In the genomic region with DNA sequence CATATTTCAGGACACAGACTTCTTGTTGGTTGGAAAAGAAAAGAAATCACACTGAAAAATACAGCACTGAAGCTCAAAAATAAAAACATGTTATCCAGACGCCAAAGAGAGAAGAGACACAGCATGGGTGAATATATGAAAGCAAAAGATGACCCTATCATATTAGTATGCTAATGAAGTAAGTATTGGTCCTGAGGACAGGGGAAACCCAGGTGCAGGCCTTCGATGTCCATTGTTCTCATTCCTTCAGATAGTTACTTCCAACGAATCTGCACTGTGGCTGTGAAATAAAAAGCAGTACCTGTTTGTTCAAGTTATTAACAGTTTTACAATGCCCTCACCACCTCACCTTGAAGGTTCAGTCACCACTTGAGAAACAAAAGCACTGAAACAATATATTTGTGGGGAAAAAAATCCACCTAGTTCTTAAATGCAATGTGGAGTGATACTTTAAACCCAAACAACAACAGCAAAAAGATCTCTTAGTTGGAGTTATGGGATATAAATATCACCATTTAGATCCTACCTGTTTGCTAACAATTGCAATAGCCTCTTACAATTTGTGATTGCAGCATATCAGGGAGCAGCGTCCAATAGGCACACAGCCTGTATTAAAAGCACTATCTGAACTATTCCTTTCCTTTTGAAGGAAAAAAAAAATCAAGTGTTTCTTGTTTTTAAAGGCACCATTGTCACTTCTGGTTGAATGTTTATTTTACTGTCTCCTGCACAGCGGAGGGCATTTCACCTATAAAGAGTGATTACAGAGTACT, we compare ENCODE assay signal across 28 cellular contexts.
DNase-seq lines count a peak whose midpoint lies in the region; ATAC-seq, FAIRE-seq and TF ChIP-seq lines count a peak whose summit lies in the region.
"Had no signal": no experiment of that assay in that cellular context is flagged by ENCODE, and none has a peak within 500 bp of the region (broad histone marks: within the 10 kb centered on the region; RNA-seq: fewer than 3 reads in every experiment).

No MANE protein-coding gene starts in this region.

- peak; percentile 37 for DNase-seq in DMS153 (lab: John Stamatoyannopoulos, UW)
- no peak for DNase-seq in DMS153 treated with DMSO at 0.1 percent for 48 hours (lab: John Stamatoyannopoulos, UW; ENCODE audit: unreplicated experiment)
- DNase-seq in astrocyte (ENCODE audit: low read depth) = no peak
- peak; percentile 1 for DNase-seq in left kidney (ENCODE audit: low read depth, low spot score)
- no peak for DNase-seq in type B pancreatic cell (ENCODE audit: extremely low spot score, unreplicated experiment)
- no peak for DNase-seq in DMS114 treated with DMSO at 0.1 percent for 48 hours (lab: John Stamatoyannopoulos, UW; ENCODE audit: unreplicated experiment)
- DNase-seq in Right ventricle myocardium superior = no peak
- DNase-seq in NCI-H82 treated with DMSO at 0.1 percent for 48 hours (lab: John Stamatoyannopoulos, UW; ENCODE audit: unreplicated experiment) = no peak
- DNase-seq: activated CD4-positive, alpha-beta T cell treated with anti-CD3 and anti-CD28 coated beads for 48 hours; activated naive CD4-positive, alpha-beta T cell treated with Interleukin-2 at 50 U/mL for 16 hours; activated T-cell treated with anti-CD3 and anti-CD28 coated beads, Interleukin-2, amount 50 U/mL, for 4 hours; amniotic stem cell; CD4-positive, CD25-positive, alpha-beta regulatory T cell; dermis blood vessel endothelial cell; GDM1; GM23248; mesenchymal stem cell; NCI-H187; NCI-H2227 treated with DMSO at 0.1 percent for 48 hours; NCI-H82; stimulated activated CD4-positive, alpha-beta T cell treated with anti-CD3 and anti-CD28 coated beads, Interleukin-4, amount 100 ng/mL, for 4 hours; stimulated activated naive CD4-positive, alpha-beta T cell had no signal

- FAIRE-seq in astrocyte (lab: Jason Lieb, UNC) = no peak
- FAIRE-seq: endothelial cell of umbilical vein had no signal

- no peaks in the 10 kb centered on the region for H3K36me3 ChIP-seq in astrocyte (ENCODE audit: insufficient read depth, low read length)
- H3K36me3 ChIP-seq: right atrium auricular region, thoracic aorta had no signal

- H2AFZ ChIP-seq in astrocyte (ENCODE audit: low read depth, low read length) = no peak overlapping the region
- H2AFZ ChIP-seq: GM23248 had no signal

- intact Hi-C loops in Right ventricle myocardium superior (cut with DNase I) = no loop called here

- TF ChIP-seq CTCF in astrocyte (IDR thresholded peaks at IDR 0.05; ENCODE audit: insufficient read depth, low read depth, low read length) (no peak), type B pancreatic cell (conservative IDR thresholded peaks at IDR 0.05) (no peak)

- H3K27me3 Mint-ChIP-seq in astrocyte (ENCODE audit: low read depth, unreplicated experiment) (no peaks in the 10 kb centered on the region), type B pancreatic cell (peaks cover 11% of the 10 kb centered on the region)

- no peaks in the 10 kb centered on the region for H3K79me2 ChIP-seq in astrocyte (ENCODE audit: insufficient read depth, low read length)

- no peaks in the 10 kb centered on the region for H4K20me1 ChIP-seq in astrocyte (ENCODE audit: insufficient read depth, low read length)

- H3K36me3 Mint-ChIP-seq in astrocyte (ENCODE audit: low read depth, unreplicated experiment) (no peaks in the 10 kb centered on the region), type B pancreatic cell (peaks cover 7% of the 10 kb centered on the region)
- H3K36me3 Mint-ChIP-seq: CD4-positive, CD25-positive, alpha-beta regulatory T cell had no signal

- peaks cover 16% of the 10 kb centered on the region for H3K4me1 Mint-ChIP-seq in astrocyte (ENCODE audit: low read depth, unreplicated experiment)
- H3K4me1 Mint-ChIP-seq in type B pancreatic cell (ENCODE audit: unreplicated experiment) = peaks cover 18% of the 10 kb centered on the region
- H3K4me1 Mint-ChIP-seq: CD4-positive, CD25-positive, alpha-beta regulatory T cell; central memory CD8-positive, alpha-beta T cell had no signal

- no peak overlapping the region for H3K4me3 ChIP-seq in astrocyte (ENCODE audit: insufficient read depth, low read depth, low read length)
- H3K4me3 ChIP-seq: GM23248, right atrium auricular region, thoracic aorta had no signal

- no peaks in the 10 kb centered on the region for H3K9me3 ChIP-seq in astrocyte (ENCODE audit: insufficient read depth, low read depth, low read length)
- H3K9me3 ChIP-seq: right atrium auricular region, thoracic aorta had no signal

- no peaks in the 10 kb centered on the region for H3K4me1 ChIP-seq in astrocyte (ENCODE audit: insufficient read depth, low read length)
- H3K4me1 ChIP-seq: right atrium auricular region had no signal

- no peak overlapping the region for H3K27ac ChIP-seq in astrocyte (ENCODE audit: low read depth, low read length)
- H3K27ac ChIP-seq: 22Rv1, GM23248, right atrium auricular region, thoracic aorta had no signal

- no peak overlapping the region for H3K9ac ChIP-seq in astrocyte (ENCODE audit: low read length)
- H3K9ac ChIP-seq: GM23248 had no signal

- no peaks in the 10 kb centered on the region for H3K27me3 ChIP-seq in astrocyte (ENCODE audit: insufficient read depth, low read length)
- H3K27me3 ChIP-seq: right atrium auricular region had no signal

- H3K9me3 Mint-ChIP-seq in astrocyte (ENCODE audit: unreplicated experiment) (peaks cover 3% of the 10 kb centered on the region), type B pancreatic cell (peaks cover 14% of the 10 kb centered on the region)
- H3K9me3 Mint-ChIP-seq: activated T-cell treated with anti-CD3 and anti-CD28 coated beads, Interleukin-2, amount 50 U/mL, for 4 hours; CD4-positive, CD25-positive, alpha-beta regulatory T cell; central memory CD8-positive, alpha-beta T cell had no signal

- H3K27ac Mint-ChIP-seq in astrocyte (ENCODE audit: unreplicated experiment) (peak overlapping the region; percentile 67), type B pancreatic cell (peak overlapping the region; percentile 44)
- H3K27ac Mint-ChIP-seq: CD4-positive, CD25-positive, alpha-beta regulatory T cell had no signal

- no peak overlapping the region for H3K4me3 Mint-ChIP-seq in astrocyte (ENCODE audit: unreplicated experiment)
- H3K4me3 Mint-ChIP-seq in type B pancreatic cell = no peak overlapping the region
- H3K4me3 Mint-ChIP-seq: activated T-cell treated with anti-CD3 and anti-CD28 coated beads, Interleukin-2, amount 50 U/mL, for 4 hours; CD4-positive, CD25-positive, alpha-beta regulatory T cell; central memory CD8-positive, alpha-beta T cell had no signal

- no peak for ATAC-seq in Right ventricle myocardium superior (ENCODE audit: poor library complexity)
- ATAC-seq: activated T-cell treated with anti-CD3 and anti-CD28 coated beads, Interleukin-2, amount 50 U/mL, for 4 hours; SK-N-SH treated with all-trans-retinoic acid at 6 μM for 48 hours had no signal

- no peak overlapping the region for H3K4me2 ChIP-seq in astrocyte (ENCODE audit: low read length)

Comparison
In these comparisons a context has a peak if more than half of its experiments do, and no peak if none do; other contexts are left out.
1. DNase-seq: peak in DMS153 (single experiment) and left kidney (single experiment); none in DMS153 treated with DMSO at 0.1 percent for 48 hours (single experiment), astrocyte (single experiment), type B pancreatic cell (single experiment), DMS114 treated with DMSO at 0.1 percent for 48 hours (single experiment), Right ventricle myocardium superior (single experiment) and NCI-H82 treated with DMSO at 0.1 percent for 48 hours (single experiment).